ENCODE assay signal across 16 cellular contexts in the genomic region with DNA sequence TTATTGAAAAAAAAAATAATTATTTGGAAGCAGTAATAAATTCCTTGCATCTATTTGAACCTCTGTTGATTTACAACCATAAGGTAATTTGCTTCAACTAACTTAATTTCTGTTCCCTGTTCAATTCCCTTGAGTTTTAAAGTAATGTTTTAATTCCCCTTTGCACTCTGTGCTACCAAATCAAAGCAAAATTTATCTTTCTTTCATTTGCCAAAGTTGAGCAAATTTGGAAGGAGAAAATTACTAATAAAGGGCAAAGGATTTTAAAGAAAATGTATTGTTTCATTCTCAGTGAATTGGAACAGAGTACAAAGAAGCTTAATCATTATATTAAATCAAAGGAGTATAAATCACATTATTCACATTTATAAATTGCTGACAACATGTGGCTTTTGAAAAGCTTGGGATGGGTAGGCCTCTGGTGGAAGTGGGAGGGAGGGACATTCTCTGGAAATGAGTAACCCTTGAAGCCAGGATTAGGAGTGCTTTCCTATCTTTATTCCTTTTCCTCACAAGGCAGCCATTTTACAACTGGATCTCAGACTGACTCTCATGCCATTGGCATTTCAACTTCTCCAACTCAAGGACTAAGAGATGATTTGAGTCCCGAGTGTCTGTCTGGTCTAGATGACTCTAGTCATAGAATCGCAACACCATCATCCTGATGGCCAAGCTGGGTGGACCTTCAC.
A peak's percentile ranks its signal among the peaks of the same experiment; 100 is the strongest.
DNase-seq lines count a peak whose midpoint lies in the region; ATAC-seq and TF ChIP-seq lines count a peak whose summit lies in the region.
"Had no signal": no experiment of that assay in that cellular context is flagged by ENCODE, and none has a peak within 500 bp of the region (broad histone marks: within the 10 kb centered on the region; RNA-seq: fewer than 3 reads in every experiment).

No MANE protein-coding gene starts in this region.

- H3K27ac ChIP-seq in mammary epithelial cell (ENCODE audit: insufficient read depth, low read depth, low read length), result no peak overlapping the region
- H3K27ac ChIP-seq in breast epithelium, result no peak overlapping the region
- H3K27ac ChIP-seq: 22Rv1, neural progenitor cell had no signal

- H3K4me3 ChIP-seq in mammary epithelial cell (replicated peaks in 1 of 3; ENCODE audit: insufficient read depth in 1 of 3, low read depth in 2 of 3, low read length in 3 of 3) (no peak overlapping the region), breast epithelium (no peak overlapping the region), astrocyte of the cerebellum (ENCODE audit: low read depth, low read length) (no peak overlapping the region)
- H3K4me3 ChIP-seq: neural progenitor cell had no signal

- no peak overlapping the region for H3K4me3 Mint-ChIP-seq in immature natural killer cell
- H3K4me3 Mint-ChIP-seq: activated naive CD8-positive, alpha-beta T cell treated with anti-CD3 and anti-CD28 coated beads, Interleukin-2, amount 10 ng/mL, durations not matched to agents 7 days and 5 days; neural progenitor cell had no signal

- no peak overlapping the region for H3K4me2 ChIP-seq in mammary epithelial cell (ENCODE audit: insufficient read depth, low read depth, low read length)
- H3K4me2 ChIP-seq: neural progenitor cell had no signal

- no peaks in the 10 kb centered on the region for H3K9me3 ChIP-seq in mammary epithelial cell (replicated peaks; ENCODE audit: insufficient read depth, low read length)
- no peaks in the 10 kb centered on the region for H3K9me3 ChIP-seq in breast epithelium

- in situ Hi-C loops in mammary epithelial cell (cut with MboI; ENCODE audit: low sequenced_read_pairs in 2 of 2) (no loop called here), astrocyte of the cerebellum (cut with HindIII; ENCODE audit: low sequenced_read_pairs) (loop anchor here (5.0 kb wide), 1 partner anchor 44 kb away; no protein-coding TSS in a partner anchor)

- H3K36me3 Mint-ChIP-seq in immature natural killer cell, result no peaks in the 10 kb centered on the region
- H3K36me3 Mint-ChIP-seq: activated naive CD8-positive, alpha-beta T cell treated with anti-CD3 and anti-CD28 coated beads, Interleukin-2, amount 10 ng/mL, durations not matched to agents 7 days and 5 days; neural progenitor cell had no signal

- TF ChIP-seq CTCF in mammary epithelial cell (conservative IDR thresholded peaks at IDR 0.05 in 1 of 2, IDR thresholded peaks at IDR 0.05 in 1 of 2; ENCODE audit: extremely low read depth in 1 of 2, insufficient read depth in 1 of 2, low read depth in 1 of 2, low read length in 2 of 2) (no peak), breast epithelium (IDR thresholded peaks at IDR 0.05) (no peak), astrocyte of the cerebellum (IDR thresholded peaks at IDR 0.05; ENCODE audit: low read depth, low read length, missing control alignments) (no peak)

- whole genome bisulfite sequencing in mammary epithelial cell (ENCODE audit: low coverage, missing lambda C conversion rate), result 100% methylated on average over 2 of the region's 2 CpGs

- H3K4me1 Mint-ChIP-seq in immature natural killer cell, result no peaks in the 10 kb centered on the region
- H3K4me1 Mint-ChIP-seq: activated naive CD8-positive, alpha-beta T cell treated with anti-CD3 and anti-CD28 coated beads, Interleukin-2, amount 10 ng/mL, durations not matched to agents 7 days and 5 days had no signal

- DNase-seq in mammary epithelial cell, result no peak
- DNase-seq in breast epithelium (ENCODE audit: low spot score in 2 of 2), result no peak
- DNase-seq in astrocyte of the cerebellum (ENCODE audit: low read depth), result peak; percentile 15
- DNase-seq in iris pigment epithelial cell (ENCODE audit: low read depth), result peak; percentile 62
- no peak for DNase-seq in KG1 (lab: John Stamatoyannopoulos, UW)
- DNase-seq in immature natural killer cell, result no peak
- no peak for DNase-seq in NCI-H1436 (lab: John Stamatoyannopoulos, UW)
- DNase-seq: activated naive CD8-positive, alpha-beta T cell treated with anti-CD3 and anti-CD28 coated beads, Interleukin-2, amount 10 ng/mL, durations not matched to agents 7 days and 5 days; DMS 273 treated with DMSO at 0.1 percent for 48 hours; left ventricle myocardium superior; NCI-H187; NCI-H526; stimulated activated CD4-positive, alpha-beta T cell treated with anti-CD3 and anti-CD28 coated beads, Interleukin-12 subunit alpha, Interleukin-12 subunit beta, amount 100 ng/mL, for 4 hours had no signal

- no peak for ATAC-seq in GM21825 (IDR thresholded peaks at IDR 0.05; ENCODE audit: unreplicated experiment)
- ATAC-seq: left ventricle myocardium superior had no signal

- H3K27me3 ChIP-seq in mammary epithelial cell (ENCODE audit: insufficient read depth, low read length) (no peaks in the 10 kb centered on the region), breast epithelium (no peaks in the 10 kb centered on the region)
- H3K27me3 ChIP-seq: neural progenitor cell had no signal

- H3K4me1 ChIP-seq in mammary epithelial cell (ENCODE audit: insufficient read depth, low read length) (peaks cover 14% of the 10 kb centered on the region), breast epithelium (no peaks in the 10 kb centered on the region)

- dilution Hi-C loops in mammary epithelial cell (cut with HindIII; ENCODE audit: low sequenced_read_pairs), result no loop called here

- peak overlapping the region; percentile 74 for H2AFZ ChIP-seq in mammary epithelial cell (ENCODE audit: low read depth, low read length)
- H2AFZ ChIP-seq: neural progenitor cell had no signal

- H3K36me3 ChIP-seq in mammary epithelial cell (ENCODE audit: insufficient read depth, low read length) (no peaks in the 10 kb centered on the region), breast epithelium (no peaks in the 10 kb centered on the region)
- H3K36me3 ChIP-seq: neural progenitor cell had no signal

- peaks cover 0 to 2% (median 1%) of the 10 kb centered on the region in 3 donors for H3K27me3 Mint-ChIP-seq in immature natural killer cell (ENCODE audit: low read depth in 3 of 3)

- H3K79me2 ChIP-seq in mammary epithelial cell (ENCODE audit: insufficient read depth, low read length), result no peaks in the 10 kb centered on the region

- CTCF ChIA-PET in mammary epithelial cell (lab: Charles Lee; ENCODE audit: low non-redundant PET), result no interaction called here

- no peaks in the 10 kb centered on the region for H4K20me1 ChIP-seq in mammary epithelial cell (ENCODE audit: insufficient read depth, low read length)

- no peak overlapping the region for H3K27ac Mint-ChIP-seq in immature natural killer cell
- H3K27ac Mint-ChIP-seq: activated naive CD8-positive, alpha-beta T cell treated with anti-CD3 and anti-CD28 coated beads, Interleukin-2, amount 10 ng/mL, durations not matched to agents 7 days and 5 days; neural progenitor cell had no signal

- no peak overlapping the region for H3K9ac ChIP-seq in mammary epithelial cell (ENCODE audit: insufficient read depth, low read length)
- H3K9ac ChIP-seq: neural progenitor cell had no signal

- intact Hi-C loops in mammary epithelial cell (cut with micrococcal nuclease) (no loop called here), breast epithelium (cut with DNase I; ENCODE audit: low total_unique reads) (no loop called here)

- H3K9me3 Mint-ChIP-seq in immature natural killer cell, result no peaks in the 10 kb centered on the region
- H3K9me3 Mint-ChIP-seq: activated naive CD8-positive, alpha-beta T cell treated with anti-CD3 and anti-CD28 coated beads, Interleukin-2, amount 10 ng/mL, durations not matched to agents 7 days and 5 days; neural progenitor cell had no signal

- TF ChIP-seq POLR2A in breast epithelium (IDR thresholded peaks at IDR 0.05), result no peak

- BruUV-seq in mammary epithelial cell (replicated peaks; lab: Mats Ljungman, UMichigan), result no TSS peak

Comparison
In these comparisons a context has a peak if more than half of its experiments do, and no peak if none do; other contexts are left out.
1. DNase-seq: peak in astrocyte of the cerebellum (single experiment) and iris pigment epithelial cell (single experiment); none in mammary epithelial cell (single experiment), breast epithelium (0 of 2), KG1 (single experiment), immature natural killer cell (0 of 3) and NCI-H1436 (single experiment).